ENCODE assay signal across 13 cellular contexts in the genomic region with DNA sequence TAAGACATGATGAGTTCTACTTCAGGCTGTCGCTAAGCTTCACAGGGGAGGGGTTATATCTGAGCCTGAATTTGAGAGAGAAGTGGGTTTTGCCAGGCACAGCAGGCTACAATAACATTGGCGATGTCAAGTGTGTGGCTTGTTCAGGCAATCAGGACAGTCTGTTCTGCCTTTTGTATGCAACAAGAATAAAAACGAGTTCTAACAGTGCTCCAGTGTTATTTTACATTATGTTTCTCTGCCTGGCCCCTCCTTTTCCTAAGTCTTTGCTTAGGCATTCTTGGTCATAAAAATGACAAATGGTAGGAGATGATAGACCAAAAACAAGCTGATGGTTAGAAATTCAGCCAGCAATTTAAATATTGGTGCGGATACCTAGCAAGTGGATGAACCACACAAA. TPM values are rescaled to one million over a fixed set of nuclear protein-coding genes. Genes with fewer than 3 reads are reported as not detected.
DNase-seq lines count a peak whose midpoint lies in the region; ATAC-seq and TF ChIP-seq lines count a peak whose summit lies in the region.
"Had no signal": no experiment of that assay in that cellular context is flagged by ENCODE, and none has a peak within 500 bp of the region (broad histone marks: within the 10 kb centered on the region; RNA-seq: fewer than 3 reads in every experiment).

No MANE protein-coding gene starts in this region.

- peaks cover 58% of the 10 kb centered on the region for H3K4me1 Mint-ChIP-seq in activated CD8-positive, alpha-beta memory T cell treated with anti-CD3 and anti-CD28 coated beads, Interleukin-2, amount 10 ng/mL, durations not matched to agents 7 days and 5 days

- DNase-seq in activated CD8-positive, alpha-beta memory T cell treated with anti-CD3 and anti-CD28 coated beads, Interleukin-2, amount 10 ng/mL, durations not matched to agents 7 days and 5 days = no peak
- DNase-seq in activated CD8-positive, alpha-beta memory T cell treated with anti-CD3 and anti-CD28 coated beads for 24 hours = no peak
- DNase-seq in hepatocyte (ENCODE audit: low spot score) = no peak
- DNase-seq in GM13976 (ENCODE audit: low spot score) = no peak
- DNase-seq in A172 (ENCODE audit: low spot score) = no peak
- DNase-seq in glomerular visceral epithelial cell (ENCODE audit: extremely low spot score) = no peak
- DNase-seq: activated naive CD4-positive, alpha-beta T cell; heart left ventricle; NCI-H2107; tibial artery had no signal

- no peaks in the 10 kb centered on the region for H3K27me3 Mint-ChIP-seq in activated CD8-positive, alpha-beta memory T cell treated with anti-CD3 and anti-CD28 coated beads, Interleukin-2, amount 10 ng/mL, durations not matched to agents 7 days and 5 days

- no peak overlapping the region for H3K4me3 ChIP-seq in hepatocyte
- H3K4me3 ChIP-seq: heart left ventricle, lung, tibial artery had no signal

- peak overlapping the region; percentile 61 for H3K4me2 ChIP-seq in hepatocyte

- H3K36me3 ChIP-seq in hepatocyte (replicated peaks; ENCODE audit: insufficient read depth, low read depth) = no peaks in the 10 kb centered on the region
- H3K36me3 ChIP-seq: heart left ventricle, tibial artery had no signal

- peaks cover 21% of the 10 kb centered on the region for H3K4me1 ChIP-seq in hepatocyte (ENCODE audit: insufficient read depth)

- peaks cover 39% of the 10 kb centered on the region for H3K79me2 ChIP-seq in hepatocyte

- 90% methylated on average over 4 of the region's 4 CpGs for WGBS in hepatocyte (ENCODE audit: low lambda C conversion rate, missing lambda C conversion rate)

- H4K20me1 ChIP-seq in hepatocyte (ENCODE audit: insufficient read depth, poor library complexity, severe bottlenecking) = no peaks in the 10 kb centered on the region

- no peaks in the 10 kb centered on the region for H3K9me3 ChIP-seq in hepatocyte (ENCODE audit: low read depth)
- H3K9me3 ChIP-seq: heart left ventricle, tibial artery had no signal

- H3K27ac ChIP-seq in VCaP (peak overlapping the region; percentile 92), hepatocyte (peak overlapping the region; percentile 82), temporal lobe (ENCODE audit: low read depth, low read length) (peak overlapping the region; percentile 90)
- H3K27ac ChIP-seq: tibial artery had no signal

- peak overlapping the region; percentile 94 for H3K27ac Mint-ChIP-seq in activated CD8-positive, alpha-beta memory T cell treated with anti-CD3 and anti-CD28 coated beads, Interleukin-2, amount 10 ng/mL, durations not matched to agents 7 days and 5 days

- H3K9me3 Mint-ChIP-seq in activated CD8-positive, alpha-beta memory T cell treated with anti-CD3 and anti-CD28 coated beads, Interleukin-2, amount 10 ng/mL, durations not matched to agents 7 days and 5 days (ENCODE audit: low read depth) = peaks cover 2% of the 10 kb centered on the region

- in situ Hi-C loops in GM13976 (cut with MboI; ENCODE audit: low sequenced_read_pairs, unreplicated experiment) = no loop called here

- H3K27me3 ChIP-seq in hepatocyte = no peaks in the 10 kb centered on the region
- H3K27me3 ChIP-seq: heart left ventricle, tibial artery had no signal

- peaks cover 27% of the 10 kb centered on the region for H3K36me3 Mint-ChIP-seq in activated CD8-positive, alpha-beta memory T cell treated with anti-CD3 and anti-CD28 coated beads, Interleukin-2, amount 10 ng/mL, durations not matched to agents 7 days and 5 days

- H3K9me2 ChIP-seq in hepatocyte (replicated peaks; ENCODE audit: insufficient read depth) = no peaks in the 10 kb centered on the region

- no peak for ATAC-seq in activated CD8-positive, alpha-beta memory T cell treated with anti-CD3 and anti-CD28 coated beads, Interleukin-2, amount 10 ng/mL, durations not matched to agents 7 days and 5 days

- TF ChIP-seq CTCF in VCaP (conservative IDR thresholded peaks at IDR 0.05) = no peak
- no peak for TF ChIP-seq CTCF in hepatocyte (IDR thresholded peaks at IDR 0.05; ENCODE audit: poor library complexity)
- TF ChIP-seq CTCF in GM13976 (IDR thresholded peaks at IDR 0.05; ENCODE audit: borderline replicate concordance, control extremely low read depth, extremely low read depth, insufficient read depth, missing control alignments) = no peak

- H3K4me3 Mint-ChIP-seq in activated CD8-positive, alpha-beta memory T cell treated with anti-CD3 and anti-CD28 coated beads, Interleukin-2, amount 10 ng/mL, durations not matched to agents 7 days and 5 days = no peak overlapping the region

- CTCF ChIA-PET in activated CD8-positive, alpha-beta memory T cell treated with anti-CD3 and anti-CD28 coated beads, Interleukin-2, amount 10 ng/mL, durations not matched to agents 7 days and 5 days (lab: Charles Lee) = interaction anchor here (1.0 to 4.8 kb wide), 5 partner anchors 9 to 103 kb away, joined by 3 to 51 read pairs (median 13); partner anchors contain the start of gene MCM3

- H2AFZ ChIP-seq in hepatocyte = no peak overlapping the region

RNA-seq across cellular contexts. Expression of gene PAQR8, which starts 26.8 kb away (rescaled TPM):
- total RNA-seq in activated CD8-positive, alpha-beta memory T cell treated with anti-CD3 and anti-CD28 coated beads, Interleukin-2, amount 10 ng/mL, durations not matched to agents 7 days and 5 days = 10 to 100 TPM; 12.1 to 12.5 TPM
- total RNA-seq in hepatocyte (34.0 and 36.9 TPM in 2 replicates), temporal lobe (13.8 TPM)
- polyA plus RNA-seq in hepatocyte = 20.3 and 20.8 TPM in 2 replicates
- 2.7 and 3.6 TPM in 2 replicates for total RNA-seq in A172 (2014; rRNA removed; shearing (Covaris generic))

RNA-seq across cellular contexts. Expression of gene EFHC1, which starts 31.4 kb away (rescaled TPM):
- 1 to 10 TPM; 1.7 to 2.1 TPM for total RNA-seq in activated CD8-positive, alpha-beta memory T cell treated with anti-CD3 and anti-CD28 coated beads, Interleukin-2, amount 10 ng/mL, durations not matched to agents 7 days and 5 days
- total RNA-seq in hepatocyte (12.2 and 17.4 TPM in 2 replicates), temporal lobe (25.6 TPM)
- polyA plus RNA-seq in hepatocyte = 18.3 and 18.8 TPM in 2 replicates
- 29.1 and 39.1 TPM in 2 replicates for total RNA-seq in A172 (2014; rRNA removed; shearing (Covaris generic))
